ENCODE assay signal across 20 cellular contexts in genomic region chr22:28174509-28174908, GRCh38.
DNase-seq lines count a peak whose midpoint lies in the region; ATAC-seq, FAIRE-seq and TF ChIP-seq lines count a peak whose summit lies in the region.
"Had no signal": no experiment of that assay in that cellular context is flagged by ENCODE, and none has a peak within 500 bp of the region (broad histone marks: within the 10 kb centered on the region; RNA-seq: fewer than 3 reads in every experiment).

No MANE protein-coding gene starts in this region.

- no peak for ATAC-seq in K562
- ATAC-seq: A549; CD8-positive, alpha-beta T cell had no signal

- H3K9me3 ChIP-seq in mammary epithelial cell (replicated peaks; ENCODE audit: insufficient read depth, low read length): no peaks in the 10 kb centered on the region
- H3K9me3 ChIP-seq in breast epithelium: no peaks in the 10 kb centered on the region
- no peaks in the 10 kb centered on the region for H3K9me3 ChIP-seq in K562 (replicated peaks; ENCODE audit: control insufficient read depth, insufficient read depth, low read depth, low read length)
- H3K9me3 ChIP-seq in spleen: no peaks in the 10 kb centered on the region
- H3K9me3 ChIP-seq: A549, Caco-2 had no signal

- POLR2A ChIA-PET in K562 (lab: Yijun Ruan, JAX): interaction anchor here (1.4 kb wide), 1 partner anchor 9 kb away, joined by 3 read pairs; no protein-coding TSS in a partner anchor

- H2AFZ ChIP-seq in mammary epithelial cell (ENCODE audit: low read depth, low read length) (no peak overlapping the region), K562 (ENCODE audit: low read depth, low read length) (no peak overlapping the region)

- DNase-seq in mammary epithelial cell: no peak
- no peak for DNase-seq in breast epithelium (ENCODE audit: low spot score in 2 of 2)
- no peak for DNase-seq in K562 (ENCODE audit: extremely low read depth in 1 of 4, low spot score in 3 of 4)
- DNase-seq in spleen: no peak
- DNase-seq in activated CD4-positive, alpha-beta T cell treated with anti-CD3 and anti-CD28 coated beads, Interleukin-2, amount 50 U/mL, for 4 hours: no peak
- DNase-seq: AML-193; Caco-2; Calu3; CD4-positive, alpha-beta T cell; CD8-positive, alpha-beta T cell; DMS79 treated with DMSO at 0.1 percent for 48 hours; GF-D8 had no signal

- BruUV-seq in mammary epithelial cell (replicated peaks; lab: Mats Ljungman, UMichigan) (TSS peak; percentile 53), K562 (replicated peaks; lab: Mats Ljungman, UMichigan) (no TSS peak)

- TF ChIP-seq POLR2A in breast epithelium (IDR thresholded peaks at IDR 0.05): no peak
- TF ChIP-seq POLR2A in K562 (conservative IDR thresholded peaks at IDR 0.05): no peak
- TF ChIP-seq POLR2A in spleen (IDR thresholded peaks at IDR 0.05): no peak

- no peaks in the 10 kb centered on the region for H3K79me2 ChIP-seq in mammary epithelial cell (ENCODE audit: insufficient read depth, low read length)
- H3K79me2 ChIP-seq in K562 (ENCODE audit: control insufficient read depth, insufficient read depth, low read length): no peaks in the 10 kb centered on the region

- dilution Hi-C loops in mammary epithelial cell (cut with HindIII; ENCODE audit: low sequenced_read_pairs): no loop called here

- in situ Hi-C loops in mammary epithelial cell (cut with MboI; ENCODE audit: low sequenced_read_pairs in 2 of 2) (no loop called here), K562 (cut with MboI) (no loop called here)

- H3K4me3 ChIP-seq in mammary epithelial cell (replicated peaks in 1 of 3; ENCODE audit: insufficient read depth in 1 of 3, low read depth in 2 of 3, low read length in 3 of 3): no peak overlapping the region
- H3K4me3 ChIP-seq in breast epithelium: no peak overlapping the region
- no peak overlapping the region for H3K4me3 ChIP-seq in K562
- H3K4me3 ChIP-seq in spleen: no peak overlapping the region
- H3K4me3 ChIP-seq: A549; BLaER1 treated with 17β-estradiol and CSF1 and Interleukin-3, amounts not matched to agents 10 nM and 100 nM had no signal

- intact Hi-C loops in mammary epithelial cell (cut with micrococcal nuclease): no loop called here
- intact Hi-C loops in breast epithelium (cut with DNase I; ENCODE audit: low total_unique reads): no loop called here
- intact Hi-C loops in K562 (cut with micrococcal nuclease): no loop called here
- intact Hi-C loops in spleen (cut with DNase I; ENCODE audit: low total_unique reads): no loop called here

- H4K20me1 ChIP-seq in mammary epithelial cell (ENCODE audit: insufficient read depth, low read length): no peaks in the 10 kb centered on the region
- H4K20me1 ChIP-seq in K562 (replicated peaks; ENCODE audit: control insufficient read depth, insufficient read depth, low read length): no peaks in the 10 kb centered on the region
- H4K20me1 ChIP-seq: BLaER1 treated with 17β-estradiol and CSF1 and Interleukin-3, amounts not matched to agents 10 nM and 100 nM had no signal

- FAIRE-seq in K562 (lab: Jason Lieb, UNC): no peak
- FAIRE-seq: A549, D721Med, G401.6, GM12891, GM19239 had no signal

- TF ChIP-seq EP300 in K562 (IDR thresholded peaks at IDR 0.05; ENCODE audit: low read length): no peak

- H3K27ac ChIP-seq in mammary epithelial cell (ENCODE audit: insufficient read depth, low read depth, low read length) (no peak overlapping the region), breast epithelium (no peak overlapping the region), K562 (ENCODE audit: extremely low read depth, low read depth, low read length) (no peak overlapping the region), spleen (no peak overlapping the region)
- H3K27ac ChIP-seq: 22Rv1; A549; BLaER1 treated with 17β-estradiol and CSF1 and Interleukin-3, amounts not matched to agents 10 nM and 100 nM; C4-2B had no signal

- WGBS in mammary epithelial cell (ENCODE audit: low coverage, missing lambda C conversion rate): 98% methylated on average over 4 of the region's 4 CpGs
- WGBS in K562 (ENCODE audit: insufficient coverage, low coverage, missing lambda C conversion rate): 39% methylated on average over 3 of the region's 4 CpGs
- 85 to 98% (median 93%) methylated on average over 4 of the region's 4 CpGs for WGBS in spleen, 5 donors

- TF ChIP-seq CTCF in mammary epithelial cell (conservative IDR thresholded peaks at IDR 0.05 in 1 of 2, IDR thresholded peaks at IDR 0.05 in 1 of 2; ENCODE audit: extremely low read depth in 1 of 2, insufficient read depth in 1 of 2, low read depth in 1 of 2, low read length in 2 of 2) (no peak), breast epithelium (IDR thresholded peaks at IDR 0.05) (no peak), K562 (IDR thresholded peaks at IDR 0.05 in 2 of 3, conservative IDR thresholded peaks at IDR 0.05 in 1 of 3; ENCODE audit: insufficient read depth in 2 of 3, low read depth in 1 of 3, low read length in 3 of 3) (no peak), spleen (IDR thresholded peaks at IDR 0.05 in 8 of 11, conservative IDR thresholded peaks at IDR 0.05 in 3 of 11) (no peak)

- H3K4me2 ChIP-seq in mammary epithelial cell (ENCODE audit: insufficient read depth, low read depth, low read length) (no peak overlapping the region), K562 (ENCODE audit: insufficient read depth, low read length) (no peak overlapping the region)
- H3K4me2 ChIP-seq: A549; BLaER1 treated with 17β-estradiol and CSF1 and Interleukin-3, amounts not matched to agents 10 nM and 100 nM had no signal

- CTCF ChIA-PET in mammary epithelial cell (lab: Charles Lee; ENCODE audit: low non-redundant PET): no interaction called here
- CTCF ChIA-PET in K562 (lab: Yijun Ruan, JAX; ENCODE audit: low intra/inter-chr PET ratio): interaction anchor here (0.6 kb wide), 1 partner anchor 210 kb away, joined by 5 read pairs; no protein-coding TSS in a partner anchor

- TF ChIP-seq RAD21 in K562 (CRISPR knock-in tag; conservative IDR thresholded peaks at IDR 0.05 in 1 of 2, IDR thresholded peaks at IDR 0.05 in 1 of 2): no peak

- H3K4me1 ChIP-seq in mammary epithelial cell (ENCODE audit: insufficient read depth, low read length) (peaks cover 14% of the 10 kb centered on the region), breast epithelium (no peaks in the 10 kb centered on the region), K562 (replicated peaks in 1 of 2; ENCODE audit: control insufficient read depth in 2 of 2, insufficient read depth in 2 of 2, low read length in 2 of 2) (peaks cover 0 to 2% of the 10 kb centered on the region in 2 experiments; a peak in 1 of 5 replicates), spleen (no peaks in the 10 kb centered on the region)
- H3K4me1 ChIP-seq: BLaER1 treated with 17β-estradiol and CSF1 and Interleukin-3, amounts not matched to agents 10 nM and 100 nM; Caco-2 had no signal

- no peak overlapping the region for H3K9ac ChIP-seq in mammary epithelial cell (ENCODE audit: insufficient read depth, low read length)
- H3K9ac ChIP-seq in K562 (ENCODE audit: insufficient read depth in 1 of 2, low read depth in 2 of 2, low read length in 2 of 2): no peak overlapping the region
- H3K9ac ChIP-seq: BLaER1 treated with 17β-estradiol and CSF1 and Interleukin-3, amounts not matched to agents 10 nM and 100 nM had no signal

- H3K9me1 ChIP-seq in K562 (ENCODE audit: control insufficient read depth, insufficient read depth, low read length): no peaks in the 10 kb centered on the region

- no peaks in the 10 kb centered on the region for H3K36me3 ChIP-seq in mammary epithelial cell (ENCODE audit: insufficient read depth, low read length)
- H3K36me3 ChIP-seq in breast epithelium: no peaks in the 10 kb centered on the region
- no peaks in the 10 kb centered on the region for H3K36me3 ChIP-seq in K562 (ENCODE audit: control insufficient read depth, insufficient read depth, low read length)
- no peaks in the 10 kb centered on the region for H3K36me3 ChIP-seq in spleen
- H3K36me3 ChIP-seq: BLaER1 treated with 17β-estradiol and CSF1 and Interleukin-3, amounts not matched to agents 10 nM and 100 nM had no signal

- H3K27me3 ChIP-seq in mammary epithelial cell (ENCODE audit: insufficient read depth, low read length) (no peaks in the 10 kb centered on the region), breast epithelium (no peaks in the 10 kb centered on the region), K562 (ENCODE audit: control insufficient read depth in 2 of 2, insufficient read depth in 2 of 2, low read length in 2 of 2) (no peaks in the 10 kb centered on the region), spleen (replicated peaks in 1 of 7) (no peaks in the 10 kb centered on the region)
- H3K27me3 ChIP-seq: BLaER1 treated with 17β-estradiol and CSF1 and Interleukin-3, amounts not matched to agents 10 nM and 100 nM had no signal

TF ChIP-seq in K562, 482 proteins besides CTCF, POLR2A, EP300 and RAD21 (continues in another document):
- TF ChIP-seq MYBL2 (IDR thresholded peaks at IDR 0.05; ENCODE audit: low read depth) (no peak), MYBL2 (CRISPR knock-in tag; IDR thresholded peaks at IDR 0.05; ENCODE audit: borderline replicate concordance) (no peak), MXD1 (CRISPR knock-in tag; IDR thresholded peaks at IDR 0.05; ENCODE audit: borderline replicate concordance, poor library complexity, severe bottlenecking) (no peak), TCF7 (IDR thresholded peaks at IDR 0.05; ENCODE audit: borderline replicate concordance) (no peak), WHSC1 (IDR thresholded peaks at IDR 0.05; ENCODE audit: low read length) (no peak), C11orf30 (IDR thresholded peaks at IDR 0.05; ENCODE audit: low read depth) (peak; percentile 51), CREB3 (tag; conservative IDR thresholded peaks at IDR 0.05; ENCODE audit: low read depth) (no peak), ZNF212 (CRISPR knock-in tag; IDR thresholded peaks at IDR 0.05) (no peak), XRCC4 (IDR thresholded peaks at IDR 0.05; ENCODE audit: extremely low read depth, insufficient read depth, insufficient read length) (no peak), HNRNPL (IDR thresholded peaks at IDR 0.05; ENCODE audit: low read depth, low read length) (no peak), SNAPC5 (CRISPR knock-in tag; IDR thresholded peaks at IDR 0.05) (no peak), NFRKB (IDR thresholded peaks at IDR 0.05; ENCODE audit: low read depth) (no peak)
